11 cellular contexts compared by ENCODE assay signal in the genomic region with DNA sequence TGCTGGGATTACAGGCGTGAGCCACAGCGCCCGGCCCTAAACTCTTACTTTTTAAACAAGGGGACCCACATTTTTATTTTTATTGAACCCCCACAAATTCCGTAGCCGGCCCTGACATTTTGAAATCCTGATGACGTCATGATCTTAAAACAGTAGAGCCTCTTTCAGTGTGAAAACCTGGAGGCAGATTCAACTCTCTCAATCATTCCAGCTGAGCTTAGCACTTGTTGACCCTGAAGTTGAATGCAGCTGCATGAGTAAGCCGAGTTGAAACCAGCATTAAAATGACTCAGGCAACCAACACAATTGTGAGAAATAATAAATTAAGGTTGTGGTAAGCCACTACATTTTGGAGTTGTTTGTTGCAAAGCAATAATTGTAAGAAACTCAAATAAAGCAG.
A peak's percentile ranks its signal among the peaks of the same experiment; 100 is the strongest.
DNase-seq lines count a peak whose midpoint lies in the region; TF ChIP-seq lines count a peak whose summit lies in the region.
"Had no signal": no experiment of that assay in that cellular context is flagged by ENCODE, and none has a peak within 500 bp of the region (broad histone marks: within the 10 kb centered on the region; RNA-seq: fewer than 3 reads in every experiment).

No MANE protein-coding gene starts in this region.

- H3K4me2 ChIP-seq in mesenchymal stem cell (ENCODE audit: low read length, poor library complexity, severe bottlenecking) = no peak overlapping the region

- H2AFZ ChIP-seq in mesenchymal stem cell (ENCODE audit: low read depth, low read length) = no peak overlapping the region

- H4K8ac ChIP-seq in mesenchymal stem cell (ENCODE audit: low read length) = no peak overlapping the region

- H2AK5ac ChIP-seq in mesenchymal stem cell (ENCODE audit: low read length, severe bottlenecking) = no peak overlapping the region

- H3K18ac ChIP-seq in mesenchymal stem cell (ENCODE audit: low read depth in 1 of 2, low read length in 2 of 2) = no peak overlapping the region

- 87% methylated on average over 6 of the region's 7 CpGs for WGBS in mesenchymal stem cell

- DNase-seq in DMS114 treated with DMSO at 0.1 percent for 48 hours (lab: John Stamatoyannopoulos, UW; ENCODE audit: unreplicated experiment) = peak; percentile 34
- DNase-seq in M059J (ENCODE audit: low read depth) = peak; percentile 86
- peak; percentile 80 for DNase-seq in choroid plexus epithelial cell (ENCODE audit: low read depth)
- peak; percentile 53 for DNase-seq in mesenchymal stem cell
- DNase-seq in D341Med (ENCODE audit: low spot score) = no peak
- no peak for DNase-seq in amniotic stem cell (lab: John Stamatoyannopoulos, UW)
- DNase-seq in NK-92 (lab: John Stamatoyannopoulos, UW; ENCODE audit: unreplicated experiment) = no peak
- DNase-seq in ecto neural progenitor cell (ENCODE audit: low spot score) = no peak
- DNase-seq: H9, NCI-H1048, T-helper 2 cell had no signal

- H3K14ac ChIP-seq in mesenchymal stem cell (ENCODE audit: low read length in 2 of 2) = no peak overlapping the region

- H3K4ac ChIP-seq in mesenchymal stem cell (ENCODE audit: low read depth in 1 of 2, low read length in 2 of 2) = no peak overlapping the region

- H3K9me3 ChIP-seq in mesenchymal stem cell (ENCODE audit: control insufficient read depth, low read length) = no peaks in the 10 kb centered on the region

- H3K4me1 ChIP-seq in mesenchymal stem cell (ENCODE audit: control insufficient read depth, insufficient read depth, low read depth, low read length) = no peaks in the 10 kb centered on the region

- H3K4me3 ChIP-seq in choroid plexus epithelial cell (ENCODE audit: low read depth, low read length) = no peak overlapping the region
- H3K4me3 ChIP-seq in mesenchymal stem cell (ENCODE audit: insufficient read depth in 1 of 2, low read depth in 1 of 2, low read length in 2 of 2) = no peak overlapping the region

- H2BK5ac ChIP-seq in mesenchymal stem cell (ENCODE audit: low read depth, low read length, poor library complexity, severe bottlenecking) = no peak overlapping the region

- no peak overlapping the region for H3K23ac ChIP-seq in mesenchymal stem cell (ENCODE audit: low read length in 2 of 2)

- no peaks in the 10 kb centered on the region for H3K36me3 ChIP-seq in mesenchymal stem cell (ENCODE audit: control insufficient read depth in 1 of 2, insufficient read depth in 2 of 2, low read depth in 1 of 2, low read length in 2 of 2)

- no peak overlapping the region for H2BK120ac ChIP-seq in mesenchymal stem cell (ENCODE audit: low read depth, low read length)

- H3K27ac ChIP-seq in mesenchymal stem cell (ENCODE audit: low read length, poor library complexity, severe bottlenecking) = no peak overlapping the region

- H2BK15ac ChIP-seq in mesenchymal stem cell (ENCODE audit: low read depth, poor library complexity, severe bottlenecking) = no peak overlapping the region

- H4K91ac ChIP-seq in mesenchymal stem cell (ENCODE audit: low read length) = no peak overlapping the region

- H3K27me3 ChIP-seq in mesenchymal stem cell (ENCODE audit: control insufficient read depth in 1 of 2, insufficient read depth in 1 of 2, low read length in 2 of 2) = no peaks in the 10 kb centered on the region

- H3K9ac ChIP-seq in mesenchymal stem cell (ENCODE audit: low read length) = no peak overlapping the region

- H2BK12ac ChIP-seq in mesenchymal stem cell (ENCODE audit: low read length in 2 of 2) = no peak overlapping the region

- TF ChIP-seq CTCF in choroid plexus epithelial cell (conservative IDR thresholded peaks at IDR 0.05; ENCODE audit: low read depth, low read length) = no peak

- H3K79me1 ChIP-seq in mesenchymal stem cell (replicated peaks; ENCODE audit: low read length, poor library complexity, severe bottlenecking) = no peaks in the 10 kb centered on the region

Comparison
In these comparisons a context has a peak if more than half of its experiments do, and no peak if none do; other contexts are left out.
1. DNase-seq: peak in DMS114 treated with DMSO at 0.1 percent for 48 hours (single experiment), M059J (single experiment), choroid plexus epithelial cell (single experiment) and mesenchymal stem cell (single experiment); none in D341Med (single experiment), amniotic stem cell (single experiment), NK-92 (single experiment) and ecto neural progenitor cell (single experiment).